8 cellular contexts compared by ENCODE assay signal in genomic region chr13:49443689-49444516, GRCh38. TPM values are rescaled to one million over a fixed set of nuclear protein-coding genes. Genes with fewer than 3 reads are reported as not detected.
DNase-seq lines count a peak whose midpoint lies in the region; ATAC-seq lines count a peak whose summit lies in the region.

CAB39L (minus strand) TSS chr13:49444064; CDS start chr13:49382910, 61,154 bp downstream.
SETDB2 (plus strand) TSS chr13:49444274; CDS start chr13:49451894, 7,620 bp downstream.

- H3K4me2 ChIP-seq in BLaER1 treated with 17β-estradiol and CSF1 and Interleukin-3, amounts not matched to agents 10 nM and 100 nM, result peak within 1 kb of the TSS; percentile 78 to 91 (median 86)

- no peaks in the 10 kb centered on the region; a peak in 1 of 22 replicates for H4K20me1 ChIP-seq in BLaER1 treated with 17β-estradiol and CSF1 and Interleukin-3, amounts not matched to agents 10 nM and 100 nM

- peak within 1 kb of the TSS; percentile 80 to 97 (median 88) for H3K9ac ChIP-seq in BLaER1 treated with 17β-estradiol and CSF1 and Interleukin-3, amounts not matched to agents 10 nM and 100 nM

- DNase-seq in GM19240 (ENCODE audit: insufficient read length, low spot score), result peak; percentile 43
- peak; percentile 91 for DNase-seq in NCI-H524 treated with DMSO at 0.1 percent for 48 hours (lab: John Stamatoyannopoulos, UW)
- peak; percentile 99 for DNase-seq in activated CD4-positive, alpha-beta T cell treated with anti-CD3 and anti-CD28 coated beads, Interleukin-2, amount 50 U/mL, for 1 hour
- DNase-seq in dedifferentiated amniotic fluid mesenchymal stem cell (ENCODE audit: extremely low spot score), result peak; percentile 98
- DNase-seq in left lobe of liver (ENCODE audit: low spot score), result peak; percentile 100
- peak; percentile 98 for DNase-seq in stimulated activated CD4-positive, alpha-beta T cell treated with anti-CD3 and anti-CD28 coated beads, Interleukin-2, amount 100 ng/mL, for 4 hours (ENCODE audit: low read depth)

- H3K4me3 ChIP-seq in BLaER1 treated with 17β-estradiol and CSF1 and Interleukin-3, amounts not matched to agents 10 nM and 100 nM, result peak within 1 kb of the TSS; percentile 73 to 91 (median 80)

- peaks cover 11 to 45% (median 37%) of the 10 kb centered on the region in 10 experiments for H3K4me1 ChIP-seq in BLaER1 treated with 17β-estradiol and CSF1 and Interleukin-3, amounts not matched to agents 10 nM and 100 nM

- peak within 1 kb of the TSS; percentile 79 to 99 (median 89) for H3K27ac ChIP-seq in BLaER1 treated with 17β-estradiol and CSF1 and Interleukin-3, amounts not matched to agents 10 nM and 100 nM

- H3K9me3 ChIP-seq in BLaER1 treated with 17β-estradiol and CSF1 and Interleukin-3, amounts not matched to agents 10 nM and 100 nM (replicated peaks in 1 of 11), result peaks cover 0 to 21% (median 10%) of the 10 kb centered on the region in 11 experiments; a peak in 11 of 22 replicates

- ATAC-seq in HG03460 (IDR thresholded peaks at IDR 0.05; ENCODE audit: unreplicated experiment), result peak; percentile 92
- peak; percentile 93 for ATAC-seq in left lobe of liver

- H3K36me3 ChIP-seq in BLaER1 treated with 17β-estradiol and CSF1 and Interleukin-3, amounts not matched to agents 10 nM and 100 nM, result peaks cover 0 to 12% (median 6%) of the 10 kb centered on the region in 11 experiments; a peak in 7 of 22 replicates

- H3K27me3 ChIP-seq in BLaER1 treated with 17β-estradiol and CSF1 and Interleukin-3, amounts not matched to agents 10 nM and 100 nM, result no peaks in the 10 kb centered on the region

RNA-seq across cellular contexts. Expression of gene CAB39L, which starts in this region (rescaled TPM):
- 2.4 TPM for total RNA-seq in left lobe of liver

RNA-seq across cellular contexts. Expression of gene SETDB2, which starts in this region (rescaled TPM):
- 4.9 TPM for total RNA-seq in left lobe of liver

Comparison
In these comparisons a context has a peak if more than half of its experiments do, and no peak if none do; other contexts are left out.
1. Peak in every context shown above with its lines: DNase-seq, ATAC-seq, H3K4me3 ChIP-seq and H3K27ac ChIP-seq.
2. DNase-seq: peak in every context shown above with its lines; median percentile 100 in left lobe of liver; 99 in activated CD4-positive, alpha-beta T cell treated with anti-CD3 and anti-CD28 coated beads, Interleukin-2, amount 50 U/mL, for 1 hour; 98 in dedifferentiated amniotic fluid mesenchymal stem cell; 98 in stimulated activated CD4-positive, alpha-beta T cell treated with anti-CD3 and anti-CD28 coated beads, Interleukin-2, amount 100 ng/mL, for 4 hours; 91 in NCI-H524 treated with DMSO at 0.1 percent for 48 hours; 43 in GM19240.